8 cellular contexts compared by ENCODE assay signal in genomic region chr10:13371879-13372470, GRCh38. TPM values are rescaled to one million over a fixed set of nuclear protein-coding genes. Genes with fewer than 3 reads are reported as not detected.
DNase-seq lines count a peak whose midpoint lies in the region; ATAC-seq, FAIRE-seq and TF ChIP-seq lines count a peak whose summit lies in the region.

No MANE protein-coding gene starts in this region.

- no peak for TF ChIP-seq POLR2A in GM12891 (IDR thresholded peaks at IDR 0.05; ENCODE audit: low read depth, low read length)

- H3K4me3 ChIP-seq in WI38 (ENCODE audit: low read depth, low read length): no peak overlapping the region

- H3K27ac ChIP-seq in 22Rv1: no peak overlapping the region

- peak; percentile 73 for ATAC-seq in HG03025 (IDR thresholded peaks at IDR 0.05; ENCODE audit: low FRiP score, unreplicated experiment)

- peak; percentile 85 for FAIRE-seq in GM12891 (lab: Jason Lieb, UNC)

- peak; percentile 94 for TF ChIP-seq CTCF in 22Rv1 (IDR thresholded peaks at IDR 0.05)
- TF ChIP-seq CTCF in WI38 (IDR thresholded peaks at IDR 0.05; ENCODE audit: low read depth, low read length): peak; percentile 93

- DNase-seq in GM12891 (ENCODE audit: insufficient read length, low spot score): peak; percentile 74
- DNase-seq in NCI-H2227 (lab: John Stamatoyannopoulos, UW; ENCODE audit: unreplicated experiment): peak; percentile 81
- DNase-seq in cerebellar cortex (ENCODE audit: low spot score): peak; percentile 88
- peak; percentile 97 for DNase-seq in left kidney (ENCODE audit: low read depth, low spot score)
- peak; percentile 35 to 57 for DNase-seq in stimulated activated CD4-positive, alpha-beta T cell treated with anti-CD3 and anti-CD28 coated beads, Interleukin-4, amount 100 ng/mL, for 4 hours

TF ChIP-seq in GM12891, 5 proteins besides CTCF, POLR2A, EP300 and RAD21:
- TF ChIP-seq TAF1 (IDR thresholded peaks at IDR 0.05; ENCODE audit: low read depth, low read length): no peak
- no peak for TF ChIP-seq POLR2AphosphoS5 (IDR thresholded peaks at IDR 0.05; ENCODE audit: low read depth, low read length)
- TF ChIP-seq POU2F2 (IDR thresholded peaks at IDR 0.05; ENCODE audit: low read depth, low read length): no peak
- TF ChIP-seq PAX5 (IDR thresholded peaks at IDR 0.05; ENCODE audit: insufficient read depth, low read length, severe bottlenecking): no peak
- TF ChIP-seq SPI1 (IDR thresholded peaks at IDR 0.05; ENCODE audit: low read depth, low read length): no peak

RNA-seq across cellular contexts. Expression of gene SEPHS1, which starts 23.9 kb away (rescaled TPM):
- 20.9 TPM for polyA plus RNA-seq in GM12891 (2012; ENCODE audit: low read depth, missing spikeins)

Comparison
In these comparisons a context has a peak if more than half of its experiments do, and no peak if none do; other contexts are left out.
1. DNase-seq: peak in every context shown above with its lines; median percentile 97 in left kidney; 88 in cerebellar cortex; 81 in NCI-H2227; 74 in GM12891; 46 in stimulated activated CD4-positive, alpha-beta T cell treated with anti-CD3 and anti-CD28 coated beads, Interleukin-4, amount 100 ng/mL, for 4 hours.